8 cellular contexts compared by ENCODE assay signal in the genomic region with DNA sequence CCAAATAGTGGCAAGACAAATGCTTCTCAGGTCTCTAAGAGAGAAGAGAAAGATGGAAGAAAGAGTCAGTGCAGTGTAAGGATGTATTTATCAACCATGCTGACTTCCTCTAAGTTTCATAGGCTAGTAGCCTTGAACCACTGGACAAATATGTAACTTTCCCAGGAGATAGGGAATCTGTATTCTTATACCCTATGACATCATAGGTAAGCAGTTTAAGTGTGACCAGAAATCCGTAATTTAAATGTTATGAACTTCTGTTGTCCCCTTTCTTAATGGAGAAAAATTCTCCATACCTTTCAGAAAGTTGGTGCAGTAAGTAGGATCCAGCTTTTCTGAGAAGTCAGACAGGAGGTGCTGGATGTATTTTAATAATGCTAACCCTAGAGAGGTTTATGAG.
"Had no signal": no experiment of that assay in that cellular context is flagged by ENCODE, and none has a peak within 500 bp of the region (broad histone marks: within the 10 kb centered on the region; RNA-seq: fewer than 3 reads in every experiment).

No MANE protein-coding gene starts in this region.

- ATAC-seq: GM12878 had no signal

- DNase-seq: GDM1, GF-D8 had no signal

- H3K4me3 ChIP-seq: GM12878 had no signal

- FAIRE-seq: G401.6, GM12878, GM12891, GM12892, GM18507, GM19239 had no signal
